Comparison of ENCODE assay signal across 20 cellular contexts in the genomic region with DNA sequence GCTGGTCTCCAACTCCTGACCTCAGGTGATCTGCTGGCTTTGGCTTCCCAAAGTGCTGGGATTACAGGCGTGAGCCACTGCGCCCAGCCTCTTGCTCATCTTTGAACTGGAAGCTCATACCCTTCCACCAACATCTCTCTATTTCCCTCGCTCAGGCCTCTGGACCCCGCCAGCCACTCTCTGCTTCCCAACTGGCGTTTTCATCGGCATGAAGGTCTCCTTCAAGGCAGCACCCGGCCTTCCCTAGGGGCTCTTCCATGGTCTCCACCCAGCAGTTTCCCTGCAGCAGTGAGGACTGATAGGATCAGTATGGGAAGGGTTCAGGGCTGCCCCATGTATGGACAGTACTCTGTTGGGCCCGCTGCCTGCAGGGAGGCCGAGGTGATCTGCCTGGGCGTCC.
DNase-seq lines count a peak whose midpoint lies in the region; ATAC-seq, FAIRE-seq and TF ChIP-seq lines count a peak whose summit lies in the region.
"Had no signal": no experiment of that assay in that cellular context is flagged by ENCODE, and none has a peak within 500 bp of the region (broad histone marks: within the 10 kb centered on the region; RNA-seq: fewer than 3 reads in every experiment).

No MANE protein-coding gene starts in this region.

- POLR2A ChIA-PET in H1 (lab: Charles Lee; ENCODE audit: partially characterized antibody), result no interaction called here

- WGBS in H1 (ENCODE audit: extremely low coverage in 1 of 2, insufficient coverage in 1 of 2, insufficient read length in 1 of 2, insufficient replicate concordance in 2 of 2, low coverage in 1 of 2, low lambda C conversion rate in 2 of 2, missing lambda C conversion rate in 1 of 2), 2 experiments, result 95% methylated on average over 10 of the region's 10 CpGs; no CpG with 5 or more reads in 1 of the 2 experiments

- no peak overlapping the region for H2BK120ac ChIP-seq in H1 (replicated peaks; ENCODE audit: low read depth, low read length)

- H4K20me1 ChIP-seq in H1 (replicated peaks in 1 of 2; ENCODE audit: control insufficient read depth in 1 of 2, insufficient read depth in 2 of 2, low read length in 2 of 2) (no peaks in the 10 kb centered on the region), osteoblast (ENCODE audit: insufficient read depth, low read length) (no peaks in the 10 kb centered on the region)

- H3K23me2 ChIP-seq in H1 (ENCODE audit: low read depth, low read length), result no peaks in the 10 kb centered on the region

- no peak for TF ChIP-seq RAD21 in H1 (IDR thresholded peaks at IDR 0.05 in 1 of 2, conservative IDR thresholded peaks at IDR 0.05 in 1 of 2; ENCODE audit: low read depth in 2 of 2, low read length in 2 of 2)

- no peak overlapping the region for H3K4me3 ChIP-seq in H1 (ENCODE audit: extremely low read depth in 1 of 4, insufficient read depth in 2 of 4, low read depth in 3 of 4, low read length in 4 of 4)
- H3K4me3 ChIP-seq in osteoblast (ENCODE audit: insufficient read depth, low read length), result no peak overlapping the region
- H3K4me3 ChIP-seq in upper lobe of right lung, result no peak overlapping the region
- H3K4me3 ChIP-seq in effector memory CD4-positive, alpha-beta T cell (ENCODE audit: insufficient read depth, low read depth, low read length, poor library complexity, severe bottlenecking), result no peak overlapping the region
- H3K4me3 ChIP-seq: GM12878 had no signal

- H3K79me2 ChIP-seq in H1 (ENCODE audit: control insufficient read depth in 1 of 2, insufficient read depth in 2 of 2, low read length in 2 of 2) (no peaks in the 10 kb centered on the region), osteoblast (ENCODE audit: insufficient read depth, low read length) (no peaks in the 10 kb centered on the region)

- DNase-seq in Right ventricle myocardium inferior (ENCODE audit: missing footprints), result peak; percentile 58
- DNase-seq in left cardiac atrium, result no peak
- no peak for DNase-seq in H1 (ENCODE audit: low read depth in 1 of 2, low spot score in 2 of 2)
- DNase-seq in osteoblast (ENCODE audit: insufficient read length, low spot score, missing footprints), result peak; percentile 66
- DNase-seq in upper lobe of right lung, result peak; percentile 28
- no peak for DNase-seq in effector memory CD4-positive, alpha-beta T cell
- no peak for DNase-seq in Ammon's horn (ENCODE audit: low spot score)
- DNase-seq: DMS79 treated with DMSO at 0.1 percent for 48 hours, HFFc6, Karpas-422, MV-4-11, NCI-H1105 treated with DMSO at 0.1 percent for 48 hours, NCI-H1694 treated with DMSO at 0.1 percent for 48 hours, NCI-H2081 treated with DMSO at 0.1 percent for 48 hours, NCI-H2171 treated with DMSO at 0.1 percent for 48 hours, NCI-H524 treated with DMSO at 0.1 percent for 48 hours, NCI-H82 had no signal

- H3K27me3 ChIP-seq in H1 (replicated peaks in 1 of 4; ENCODE audit: control insufficient read depth in 3 of 4, extremely low read depth in 1 of 4, insufficient read depth in 3 of 4, low read length in 3 of 4) (no peaks in the 10 kb centered on the region), osteoblast (ENCODE audit: insufficient read depth, low read length) (no peaks in the 10 kb centered on the region), upper lobe of right lung (no peaks in the 10 kb centered on the region)
- no peaks in the 10 kb centered on the region for H3K27me3 ChIP-seq in effector memory CD4-positive, alpha-beta T cell (replicated peaks; ENCODE audit: control insufficient read depth, insufficient read depth, low read length, poor library complexity, severe bottlenecking)

- no peak overlapping the region for H3K4ac ChIP-seq in H1 (replicated peaks; ENCODE audit: insufficient read length, low read depth, low read length)

- no peak overlapping the region for H2BK12ac ChIP-seq in H1 (ENCODE audit: low read depth, low read length)

- H3K9ac ChIP-seq in H1 (replicated peaks in 1 of 4; ENCODE audit: extremely low read depth in 1 of 4, low read depth in 3 of 4, low read length in 3 of 4), result no peak overlapping the region

- no peak overlapping the region for H3K23ac ChIP-seq in H1 (ENCODE audit: insufficient read length)

- H3K56ac ChIP-seq in H1 (replicated peaks; ENCODE audit: insufficient read length, low read depth, low read length), result no peak overlapping the region

- H4K91ac ChIP-seq in H1 (replicated peaks; ENCODE audit: insufficient read length, low read length), result no peak overlapping the region

- TF ChIP-seq CTCF in H1 (IDR thresholded peaks at IDR 0.05; ENCODE audit: control extremely low read depth in 1 of 3, insufficient read depth in 1 of 3, low read depth in 1 of 3, low read length in 3 of 3) (no peak), osteoblast (IDR thresholded peaks at IDR 0.05; ENCODE audit: extremely low read depth, low read depth, low read length) (no peak), upper lobe of right lung (IDR thresholded peaks at IDR 0.05) (no peak)

- H3K14ac ChIP-seq in H1 (ENCODE audit: insufficient read length), result no peak overlapping the region

- CTCF ChIA-PET in H1 (lab: Charles Lee; ENCODE audit: partially characterized antibody), result interaction anchor here (1.0 to 2.2 kb wide), 6 partner anchors 9 to 64 kb away, joined by 3 to 9 read pairs (median 4); no protein-coding TSS in a partner anchor

- TF ChIP-seq EP300 in H1 (IDR thresholded peaks at IDR 0.05; ENCODE audit: borderline replicate concordance in 1 of 2, low read depth in 2 of 2, low read length in 2 of 2), result no peak

- no peaks in the 10 kb centered on the region for H3K36me3 ChIP-seq in H1 (ENCODE audit: control insufficient read depth in 2 of 4, insufficient read depth in 4 of 4, low read length in 3 of 4)
- H3K36me3 ChIP-seq in osteoblast (ENCODE audit: insufficient read depth, low read length), result no peaks in the 10 kb centered on the region
- H3K36me3 ChIP-seq in upper lobe of right lung, result no peaks in the 10 kb centered on the region
- no peaks in the 10 kb centered on the region for H3K36me3 ChIP-seq in effector memory CD4-positive, alpha-beta T cell (ENCODE audit: control insufficient read depth, insufficient read depth, low read length)

- no peak overlapping the region for H2AFZ ChIP-seq in H1 (ENCODE audit: low read length)
- H2AFZ ChIP-seq in osteoblast (ENCODE audit: low read length), result no peak overlapping the region

- H2BK5ac ChIP-seq in H1 (ENCODE audit: low read depth, low read length), result no peak overlapping the region

- no peak overlapping the region for H4K5ac ChIP-seq in H1 (ENCODE audit: insufficient read length, low read depth, low read length)

- no peak overlapping the region for H2BK20ac ChIP-seq in H1 (ENCODE audit: low read length)

- FAIRE-seq in H1 (lab: Jason Lieb, UNC), result no peak
- FAIRE-seq: A204.1, GM12878 had no signal

- intact Hi-C loops in Right ventricle myocardium inferior (cut with DNase I), result no loop called here
- intact Hi-C loops in left cardiac atrium (cut with DNase I), result no loop called here
- intact Hi-C loops in upper lobe of right lung (cut with DNase I), result no loop called here

- H3K18ac ChIP-seq in H1 (ENCODE audit: extremely low read depth, low read length), result no peak overlapping the region; the same call in 1 of the 2 replicates

- ATAC-seq in Right ventricle myocardium inferior (no peak), left cardiac atrium (no peak), upper lobe of right lung (no peak)
- ATAC-seq: GM12878, Panc1 had no signal

- H2BK15ac ChIP-seq in H1 (ENCODE audit: low read length), result 0 out of 2 replicates have a peak overlapping the region, but pooled peaks have one; percentile 75

- no peak overlapping the region for H4K8ac ChIP-seq in H1 (ENCODE audit: extremely low read depth, insufficient read depth, low read length)

- no peaks in the 10 kb centered on the region for H3K79me1 ChIP-seq in H1 (ENCODE audit: low read depth, low read length)

- H3K4me2 ChIP-seq in H1 (ENCODE audit: insufficient read depth in 1 of 2, low read depth in 2 of 2, low read length in 2 of 2) (no peak overlapping the region), osteoblast (ENCODE audit: insufficient read depth, low read length) (no peak overlapping the region)

- TF ChIP-seq POLR2A in H1 (IDR thresholded peaks at IDR 0.05; ENCODE audit: control extremely low read depth in 1 of 2, low read depth in 2 of 2, low read length in 2 of 2), result no peak

- H3K27ac ChIP-seq in H1 (ENCODE audit: low read depth, low read length) (no peak overlapping the region), osteoblast (ENCODE audit: low read depth, low read length) (no peak overlapping the region), upper lobe of right lung (no peak overlapping the region)
- H3K27ac ChIP-seq in effector memory CD4-positive, alpha-beta T cell (ENCODE audit: insufficient read depth, low read length, poor library complexity, severe bottlenecking), result no peak overlapping the region

- no peak overlapping the region for H2AK5ac ChIP-seq in H1 (ENCODE audit: low read depth, low read length)

- H3K9me3 ChIP-seq in H1 (ENCODE audit: insufficient read depth in 2 of 2, low read depth in 1 of 2, low read length in 1 of 2), result no peaks in the 10 kb centered on the region
- no peaks in the 10 kb centered on the region for H3K9me3 ChIP-seq in osteoblast (ENCODE audit: low read depth, low read length)
- H3K9me3 ChIP-seq in upper lobe of right lung, result no peaks in the 10 kb centered on the region
- no peaks in the 10 kb centered on the region for H3K9me3 ChIP-seq in effector memory CD4-positive, alpha-beta T cell (ENCODE audit: control insufficient read depth, low read length)

- peaks cover 0 to 21% (median 7%) of the 10 kb centered on the region in 4 experiments; a peak in 5 of 7 replicates for H3K4me1 ChIP-seq in H1 (replicated peaks in 1 of 4; ENCODE audit: control insufficient read depth in 3 of 4, insufficient read depth in 4 of 4, low read length in 3 of 4)
- H3K4me1 ChIP-seq in osteoblast (ENCODE audit: insufficient read depth, low read length), result no peaks in the 10 kb centered on the region
- H3K4me1 ChIP-seq in upper lobe of right lung, result peaks cover 23% of the 10 kb centered on the region
- H3K4me1 ChIP-seq in effector memory CD4-positive, alpha-beta T cell (ENCODE audit: control insufficient read depth, insufficient read depth, low read length, poor library complexity, severe bottlenecking), result no peaks in the 10 kb centered on the region

TF ChIP-seq in H1, 55 proteins besides CTCF, POLR2A, EP300 and RAD21 (continues in another document):
- TF ChIP-seq SP1 (IDR thresholded peaks at IDR 0.05; ENCODE audit: low read depth, low read length) (no peak), YY1 (IDR thresholded peaks at IDR 0.05; ENCODE audit: low read depth, low read length) (no peak), EZH2 (IDR thresholded peaks at IDR 0.05; ENCODE audit: low read depth, low read length, severe bottlenecking) (no peak), ASH2L (IDR thresholded peaks at IDR 0.05; ENCODE audit: low read length) (no peak), CHD2 (IDR thresholded peaks at IDR 0.05; ENCODE audit: low read length) (no peak), TEAD4 (IDR thresholded peaks at IDR 0.05; ENCODE audit: low read depth, low read length) (no peak), CHD1 (IDR thresholded peaks at IDR 0.05; ENCODE audit: low read depth, low read length) (no peak), RNF2 (IDR thresholded peaks at IDR 0.05; ENCODE audit: borderline replicate concordance, low read depth, low read length, missing control alignments, poor library complexity, severe bottlenecking) (no peak), RBBP5 (IDR thresholded peaks at IDR 0.05; ENCODE audit: borderline replicate concordance, low read depth, low read length) (no peak)

Comparison
In these comparisons a context has a peak if more than half of its experiments do, and no peak if none do; other contexts are left out.
1. DNase-seq: peak in Right ventricle myocardium inferior (single experiment), osteoblast (single experiment) and upper lobe of right lung (single experiment); none in left cardiac atrium (single experiment), H1 (0 of 2), effector memory CD4-positive, alpha-beta T cell (0 of 3) and Ammon's horn (single experiment).